Comparison of ENCODE assay signal across 8 cellular contexts in genomic region chr1:150486966-150487762, GRCh38.
DNase-seq lines count a peak whose midpoint lies in the region; ATAC-seq and TF ChIP-seq lines count a peak whose summit lies in the region.

TARS2 (plus strand) TSS chr1:150487419; CDS start chr1:150487451, 32 bp downstream.

- peak within 1 kb of the TSS; percentile 83 for H3K4me3 ChIP-seq in AG09309 (ENCODE audit: control insufficient read depth, low read depth, low read length)

- DNase-seq in AG09309 (ENCODE audit: low read depth) (peak; percentile 97), NCI-H345 treated with DMSO at 0.1 percent for 48 hours (lab: John Stamatoyannopoulos, UW; ENCODE audit: unreplicated experiment) (peak; percentile 100), cerebellar cortex (ENCODE audit: low spot score) (peak; percentile 99), islet precursor cell (peak; percentile 99)
- DNase-seq in activated CD4-positive, CD25-positive, alpha-beta regulatory T cell (lab: John Stamatoyannopoulos, UW) = peak; percentile 79 to 90 (median 82)
- DNase-seq in stimulated activated CD4-positive, alpha-beta T cell treated with anti-CD3 and anti-CD28 coated beads, Interleukin-12 subunit alpha, Interleukin-12 subunit beta, amount 100 ng/mL, for 48 hours (ENCODE audit: low read depth in 2 of 3, low spot score in 1 of 3) = peak; percentile 90 to 100 (median 95)

- TF ChIP-seq CTCF in AG09309 (IDR thresholded peaks at IDR 0.05; ENCODE audit: control insufficient read depth, insufficient read depth, low read depth, low read length, missing control alignments) = peak; percentile 16

- ATAC-seq in GM19023 (IDR thresholded peaks at IDR 0.05; ENCODE audit: unreplicated experiment) (peak; percentile 99), HG03280 (IDR thresholded peaks at IDR 0.05; ENCODE audit: unreplicated experiment) (peak; percentile 100)

Comparison
In these comparisons a context has a peak if more than half of its experiments do, and no peak if none do; other contexts are left out.
1. Peak in every context shown above with its lines: DNase-seq, ATAC-seq and H3K4me3 ChIP-seq.